In genomic region chr21:45898781-45899180, GRCh38 we compare ENCODE assay signal across 13 cellular contexts.
A peak's percentile ranks its signal among the peaks of the same experiment; 100 is the strongest.
DNase-seq lines count a peak whose midpoint lies in the region; ATAC-seq, FAIRE-seq and TF ChIP-seq lines count a peak whose summit lies in the region.
"Had no signal": no experiment of that assay in that cellular context is flagged by ENCODE, and none has a peak within 500 bp of the region (broad histone marks: within the 10 kb centered on the region; RNA-seq: fewer than 3 reads in every experiment).

No MANE protein-coding gene starts in this region.

- H3K27ac ChIP-seq in heart right ventricle (no peak overlapping the region), RWPE2 (ENCODE audit: poor library complexity, severe bottlenecking) (no peak overlapping the region), kidney (ENCODE audit: low read depth in 2 of 2, low read length in 2 of 2) (no peak overlapping the region), psoas muscle (no peak overlapping the region)
- H3K27ac ChIP-seq: BLaER1 treated with 17β-estradiol and CSF1 and Interleukin-3, amounts not matched to agents 10 nM and 100 nM had no signal

- intact Hi-C loops in left ventricle myocardium superior (cut with micrococcal nuclease) (no loop called here), heart right ventricle (cut with DNase I) (loop anchor here in 1 of 10 donors (10.0 kb wide), 1 partner anchor 174 kb away; no protein-coding TSS in a partner anchor), kidney (cut with DNase I) (no loop called here), psoas muscle (cut with DNase I) (no loop called here)

- TF ChIP-seq CTCF in heart right ventricle (IDR thresholded peaks at IDR 0.05) = no peak
- no peak for TF ChIP-seq CTCF in RWPE2 (IDR thresholded peaks at IDR 0.05; ENCODE audit: poor library complexity, severe bottlenecking)
- TF ChIP-seq CTCF in kidney (IDR thresholded peaks at IDR 0.05; ENCODE audit: borderline replicate concordance, extremely low read depth, insufficient read depth) = no peak
- no peak for TF ChIP-seq CTCF in psoas muscle (IDR thresholded peaks at IDR 0.05)

- peak; percentile 13 for DNase-seq in left ventricle myocardium superior
- no peak for DNase-seq in heart right ventricle
- DNase-seq in RWPE2 (ENCODE audit: low spot score) = peak; percentile 51
- peak; percentile 63 for DNase-seq in kidney
- peak; percentile 2 to 47 for DNase-seq in psoas muscle
- DNase-seq in HTR-8/SVneo (ENCODE audit: insufficient read length, low spot score) = no peak
- no peak for DNase-seq in activated CD4-positive, alpha-beta T cell treated with anti-CD3 and anti-CD28 coated beads, Interleukin-2, amount 50 U/mL, for 4 hours
- DNase-seq: 8988T; ACHN; CD4-positive, CD25-positive, alpha-beta regulatory T cell had no signal

- WGBS in heart right ventricle, 2 donors = 71 to 78% methylated on average over 24 of the region's 24 CpGs
- WGBS in psoas muscle, 3 donors = 54 to 63% (median 60%) methylated on average over 24 of the region's 24 CpGs

- ATAC-seq in left ventricle myocardium superior = no peak
- no peak for ATAC-seq in heart right ventricle
- ATAC-seq in RWPE2 (ENCODE audit: low read depth) = no peak
- ATAC-seq in psoas muscle = no peak
- no peak for ATAC-seq in GM19324 (IDR thresholded peaks at IDR 0.05; ENCODE audit: low FRiP score, unreplicated experiment)
- ATAC-seq: GM23338 had no signal

- no peaks in the 10 kb centered on the region for H3K36me3 ChIP-seq in heart right ventricle
- H3K36me3 ChIP-seq in RWPE2 (ENCODE audit: low read depth) = no peaks in the 10 kb centered on the region
- no peaks in the 10 kb centered on the region for H3K36me3 ChIP-seq in kidney (ENCODE audit: control insufficient read depth in 1 of 2, insufficient read depth in 2 of 2, low read length in 2 of 2)
- H3K36me3 ChIP-seq in psoas muscle (ENCODE audit: insufficient read depth in 1 of 2, low read depth in 1 of 2) = no peaks in the 10 kb centered on the region

- no peaks in the 10 kb centered on the region for H3K9me3 ChIP-seq in heart right ventricle
- H3K9me3 ChIP-seq in RWPE2 (ENCODE audit: severe bottlenecking) = no peaks in the 10 kb centered on the region
- H3K9me3 ChIP-seq in kidney (ENCODE audit: control insufficient read depth in 1 of 2, low read length in 2 of 2) = no peaks in the 10 kb centered on the region
- H3K9me3 ChIP-seq in psoas muscle = no peaks in the 10 kb centered on the region
- H3K9me3 ChIP-seq: BLaER1 treated with 17β-estradiol and CSF1 and Interleukin-3, amounts not matched to agents 10 nM and 100 nM had no signal

- no peak overlapping the region for H3K4me3 ChIP-seq in heart right ventricle
- no peak overlapping the region for H3K4me3 ChIP-seq in RWPE2 (ENCODE audit: severe bottlenecking)
- no peak overlapping the region for H3K4me3 ChIP-seq in kidney (ENCODE audit: low read length in 2 of 2)
- no peak overlapping the region for H3K4me3 ChIP-seq in psoas muscle
- H3K4me3 ChIP-seq: BLaER1 treated with 17β-estradiol and CSF1 and Interleukin-3, amounts not matched to agents 10 nM and 100 nM; GM23338 had no signal

- H3K27me3 ChIP-seq in heart right ventricle (peaks cover 0 to 3% (median 0%) of the 10 kb centered on the region in 7 donors), RWPE2 (ENCODE audit: insufficient read depth, poor library complexity, severe bottlenecking) (no peaks in the 10 kb centered on the region), psoas muscle (ENCODE audit: insufficient read depth in 3 of 3, low read length in 2 of 3) (peaks cover 0 to 30% (median 2%) of the 10 kb centered on the region in 3 donors)
- H3K27me3 ChIP-seq: BLaER1 treated with 17β-estradiol and CSF1 and Interleukin-3, amounts not matched to agents 10 nM and 100 nM had no signal

- no peak overlapping the region for H3K9ac ChIP-seq in kidney (ENCODE audit: low read length in 2 of 2)
- H3K9ac ChIP-seq: BLaER1 treated with 17β-estradiol and CSF1 and Interleukin-3, amounts not matched to agents 10 nM and 100 nM had no signal

- FAIRE-seq in kidney (lab: Jason Lieb, UNC) = no peak
- FAIRE-seq in HTR-8/SVneo (lab: Jason Lieb, UNC) = no peak

- H3K4me1 ChIP-seq in heart right ventricle = peaks cover 0 to 12% (median 4%) of the 10 kb centered on the region in 9 donors
- no peaks in the 10 kb centered on the region for H3K4me1 ChIP-seq in RWPE2 (ENCODE audit: insufficient read depth, poor library complexity, severe bottlenecking)
- H3K4me1 ChIP-seq in kidney (ENCODE audit: control insufficient read depth in 1 of 2, insufficient read depth in 1 of 2, low read depth in 1 of 2, low read length in 2 of 2) = no peaks in the 10 kb centered on the region
- no peaks in the 10 kb centered on the region for H3K4me1 ChIP-seq in psoas muscle

Comparison
In these comparisons a context has a peak if more than half of its experiments do, and no peak if none do; other contexts are left out.
1. DNase-seq: peak in left ventricle myocardium superior (single experiment), RWPE2 (single experiment), kidney (single experiment) and psoas muscle (2 of 2); none in heart right ventricle (0 of 2), HTR-8/SVneo (single experiment) and activated CD4-positive, alpha-beta T cell treated with anti-CD3 and anti-CD28 coated beads, Interleukin-2, amount 50 U/mL, for 4 hours (0 of 2).